8 cellular contexts compared by ENCODE assay signal in the genomic region with DNA sequence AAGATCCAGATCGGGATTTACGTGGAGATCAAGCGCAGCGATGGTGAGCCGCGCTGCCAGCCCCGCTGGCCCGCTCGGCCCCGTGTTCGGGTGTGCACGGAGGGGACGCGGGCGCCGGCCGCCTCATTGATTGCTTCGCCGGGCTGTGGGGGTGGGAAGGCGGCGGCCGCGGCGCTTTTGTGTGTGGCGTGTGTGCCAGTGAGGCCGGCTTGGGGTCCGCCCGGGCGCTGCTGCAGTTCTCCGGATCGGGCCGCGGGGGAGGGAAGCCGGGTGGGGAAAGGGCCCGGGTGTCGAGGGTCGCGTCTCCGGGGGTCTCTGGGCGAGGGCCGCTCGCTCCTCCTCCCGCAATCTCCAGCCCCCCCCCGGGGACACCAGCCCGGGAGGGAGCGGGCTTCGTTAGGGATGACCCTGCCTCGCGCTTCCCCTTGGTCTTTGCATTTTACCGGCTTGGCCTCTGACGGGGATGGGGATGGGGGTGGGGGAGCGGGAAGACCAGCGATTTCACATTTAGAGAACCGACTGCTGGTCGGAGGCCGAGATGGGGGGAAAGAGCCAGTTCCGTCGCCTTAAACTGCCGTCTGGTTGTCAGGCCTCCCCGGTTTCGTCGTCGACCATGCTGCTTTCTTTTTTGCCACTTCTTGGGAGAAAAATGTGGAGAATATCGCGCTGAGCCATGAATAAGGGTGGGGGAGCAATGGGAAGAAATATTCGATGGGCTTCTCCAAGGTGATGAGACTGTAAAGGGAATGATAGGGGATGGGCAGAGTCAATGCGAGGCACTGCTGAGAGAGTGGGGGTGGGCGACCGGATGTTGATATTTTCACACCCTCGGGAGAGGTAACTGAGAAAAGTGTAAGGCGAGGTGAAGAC. TPM values are rescaled to one million over a fixed set of nuclear protein-coding genes. Genes with fewer than 3 reads are reported as not detected.
DNase-seq lines count a peak whose midpoint lies in the region; ATAC-seq and TF ChIP-seq lines count a peak whose summit lies in the region.

No MANE protein-coding gene starts in this region.

- peak overlapping the region; percentile 93 for H3K27ac ChIP-seq in left ventricle myocardium inferior (replicated peaks)
- peak overlapping the region; percentile 93 to 96 for H3K27ac ChIP-seq in uterus

- peaks cover 36% of the 10 kb centered on the region for H3K36me3 Mint-ChIP-seq in activated naive CD8-positive, alpha-beta T cell treated with anti-CD3 and anti-CD28 coated beads, Interleukin-2, amount 50 U/mL, for 24 hours (ENCODE audit: low read depth)
- H3K36me3 Mint-ChIP-seq in progenitor cell of endocrine pancreas (ENCODE audit: insufficient read depth): no peaks in the 10 kb centered on the region

- H3K36me3 ChIP-seq in left ventricle myocardium inferior (no peaks in the 10 kb centered on the region), uterus (no peaks in the 10 kb centered on the region)

- H3K27me3 Mint-ChIP-seq in activated naive CD8-positive, alpha-beta T cell treated with anti-CD3 and anti-CD28 coated beads, Interleukin-2, amount 50 U/mL, for 24 hours: no peaks in the 10 kb centered on the region
- H3K27me3 Mint-ChIP-seq in progenitor cell of endocrine pancreas: peaks cover 3% of the 10 kb centered on the region

- H3K4me3 Mint-ChIP-seq in activated naive CD8-positive, alpha-beta T cell treated with anti-CD3 and anti-CD28 coated beads, Interleukin-2, amount 50 U/mL, for 24 hours: peak overlapping the region; percentile 96
- H3K4me3 Mint-ChIP-seq in progenitor cell of endocrine pancreas (ENCODE audit: low read depth): peak overlapping the region; percentile 98

- peaks cover 36% of the 10 kb centered on the region for H3K4me1 ChIP-seq in left ventricle myocardium inferior
- no peaks in the 10 kb centered on the region for H3K4me1 ChIP-seq in uterus

- ATAC-seq in GM19328 (IDR thresholded peaks at IDR 0.05; ENCODE audit: unreplicated experiment): peak; percentile 21
- peak; percentile 14 for ATAC-seq in HG03442 (IDR thresholded peaks at IDR 0.05; ENCODE audit: unreplicated experiment)
- ATAC-seq in activated naive CD8-positive, alpha-beta T cell treated with anti-CD3 and anti-CD28 coated beads, Interleukin-2, amount 50 U/mL, for 24 hours: peak; percentile 4

- H3K4me1 Mint-ChIP-seq in activated naive CD8-positive, alpha-beta T cell treated with anti-CD3 and anti-CD28 coated beads, Interleukin-2, amount 50 U/mL, for 24 hours: peaks cover 74% of the 10 kb centered on the region
- peaks cover 24% of the 10 kb centered on the region for H3K4me1 Mint-ChIP-seq in progenitor cell of endocrine pancreas (ENCODE audit: low read depth)

- intact Hi-C loops in left ventricle myocardium inferior (cut with micrococcal nuclease) (no loop called here), uterus (cut with DNase I; ENCODE audit: low total_unique reads) (no loop called here)

- H3K9me3 ChIP-seq in left ventricle myocardium inferior (replicated peaks) (no peaks in the 10 kb centered on the region), uterus (no peaks in the 10 kb centered on the region)

- TF ChIP-seq POLR2A in uterus (IDR thresholded peaks at IDR 0.05): no peak

- DNase-seq in C1 segment of cervical spinal cord (lab: John Stamatoyannopoulos, UW): peak in 11 of 14 donors; percentile 2 to 84 (median 69)
- peak; percentile 43 for DNase-seq in SK-N-DZ (ENCODE audit: low spot score)
- peak; percentile 65 for DNase-seq in activated naive CD8-positive, alpha-beta T cell treated with anti-CD3 and anti-CD28 coated beads, Interleukin-2, amount 50 U/mL, for 24 hours
- peak; percentile 23 for DNase-seq in left ventricle myocardium inferior
- DNase-seq in progenitor cell of endocrine pancreas (ENCODE audit: low spot score, unreplicated experiment): peak; percentile 61
- peak in 1 of 2 donors; percentile 29 for DNase-seq in uterus

- no peaks in the 10 kb centered on the region for H3K9me3 Mint-ChIP-seq in activated naive CD8-positive, alpha-beta T cell treated with anti-CD3 and anti-CD28 coated beads, Interleukin-2, amount 50 U/mL, for 24 hours
- no peaks in the 10 kb centered on the region for H3K9me3 Mint-ChIP-seq in progenitor cell of endocrine pancreas (ENCODE audit: low read depth)

- peak overlapping the region; percentile 94 for H3K27ac Mint-ChIP-seq in activated naive CD8-positive, alpha-beta T cell treated with anti-CD3 and anti-CD28 coated beads, Interleukin-2, amount 50 U/mL, for 24 hours
- peak overlapping the region; percentile 95 for H3K27ac Mint-ChIP-seq in progenitor cell of endocrine pancreas

- TF ChIP-seq CTCF in left ventricle myocardium inferior (IDR thresholded peaks at IDR 0.05; ENCODE audit: borderline replicate concordance) (no peak), progenitor cell of endocrine pancreas (IDR thresholded peaks at IDR 0.05; ENCODE audit: unreplicated experiment) (no peak), uterus (IDR thresholded peaks at IDR 0.05) (no peak)

- H3K4me3 ChIP-seq in left ventricle myocardium inferior (peak overlapping the region; percentile 97), uterus (peak overlapping the region; percentile 57 to 87)

- H3K27me3 ChIP-seq in left ventricle myocardium inferior (ENCODE audit: low read depth) (no peaks in the 10 kb centered on the region), uterus (no peaks in the 10 kb centered on the region)

RNA-seq across cellular contexts. Expression of a gene that starts 0.7 kb away (rescaled TPM):
- 57.3 and 70.3 TPM in 2 replicates for polyA plus RNA-seq in SK-N-DZ (2014; cell fraction: cytosol; rRNA removed)
- 38.8 and 78.1 TPM in 2 replicates for polyA plus RNA-seq in SK-N-DZ (2014; cell fraction: nucleus; rRNA removed)
- total RNA-seq in left ventricle myocardium inferior: 9.7 TPM
- total RNA-seq in progenitor cell of endocrine pancreas: 69.3 and 75.3 TPM in 2 replicates
- total RNA-seq in uterus: 100 to 1,000 TPM in 1 of 4 donors, 10 to 100 TPM in 3; 32.8 to 116 (median 39.4) TPM
